Comparison of ENCODE assay signal across 8 cellular contexts in the genomic region with DNA sequence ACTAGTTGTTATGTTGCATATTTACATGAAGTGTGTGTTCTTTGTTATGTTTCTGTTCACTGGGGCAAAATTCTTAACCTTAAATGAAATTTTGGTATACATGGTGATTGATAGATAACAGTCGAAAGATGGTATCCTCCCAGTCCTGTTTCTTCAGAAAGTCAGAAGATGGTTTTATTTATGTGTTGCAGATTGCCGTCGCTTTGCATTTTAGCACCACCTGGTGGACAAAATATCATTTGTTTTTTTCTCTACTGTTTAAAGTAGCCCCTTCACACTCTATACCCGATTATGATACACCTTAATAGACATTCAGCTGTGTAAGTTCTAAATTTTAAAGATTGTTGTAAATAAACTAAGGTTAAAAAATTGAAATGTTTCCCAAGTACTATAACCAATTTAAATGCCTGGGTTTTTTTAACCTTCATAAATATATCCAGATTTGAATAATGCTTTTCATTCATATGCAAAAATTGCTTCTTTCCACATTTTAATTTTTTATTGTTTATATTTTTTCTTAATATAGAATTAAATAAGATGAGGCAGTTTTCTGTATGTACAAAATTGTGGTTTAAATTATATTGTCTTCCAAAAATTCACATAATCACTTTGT.
A peak's percentile ranks its signal among the peaks of the same experiment; 100 is the strongest.
DNase-seq lines count a peak whose midpoint lies in the region; FAIRE-seq and TF ChIP-seq lines count a peak whose summit lies in the region.

No MANE protein-coding gene starts in this region.

- TF ChIP-seq CTCF in Peyer's patch (IDR thresholded peaks at IDR 0.05): peak; percentile 50 to 78 (median 64)
- peak; percentile 91 for TF ChIP-seq CTCF in chondrocyte (IDR thresholded peaks at IDR 0.05)
- TF ChIP-seq CTCF in liver (IDR thresholded peaks at IDR 0.05; ENCODE audit: low read depth, low read length, missing input control): peak; percentile 64
- TF ChIP-seq CTCF in uterus (IDR thresholded peaks at IDR 0.05): peak; percentile 49 to 73 (median 56)

- peak overlapping the region; percentile 46; the same call in 1 of the 2 replicates for H3K4me3 ChIP-seq in ACC112 (ENCODE audit: low read depth, low read length)
- H3K4me3 ChIP-seq in Karpas-422 (ENCODE audit: low read length): no peak overlapping the region
- no peak overlapping the region for H3K4me3 ChIP-seq in Peyer's patch
- H3K4me3 ChIP-seq in liver (ENCODE audit: low read depth in 1 of 3, low read length in 3 of 3): no peak overlapping the region
- no peak overlapping the region for H3K4me3 ChIP-seq in uterus

- peaks cover 45% of the 10 kb centered on the region for H3K4me1 ChIP-seq in ACC112 (ENCODE audit: control insufficient read depth, insufficient read depth, low read length, unreplicated experiment)
- no peaks in the 10 kb centered on the region for H3K4me1 ChIP-seq in Karpas-422 (ENCODE audit: low read length)
- H3K4me1 ChIP-seq in Peyer's patch: peaks cover 0 to 3% (median 0%) of the 10 kb centered on the region in 4 donors
- peaks cover 0 to 5% (median 2%) of the 10 kb centered on the region in 4 donors for H3K4me1 ChIP-seq in liver (ENCODE audit: control insufficient read depth in 4 of 4, insufficient read depth in 4 of 4, low read length in 3 of 4)
- H3K4me1 ChIP-seq in uterus: no peaks in the 10 kb centered on the region

- H3K4me1 Mint-ChIP-seq in chondrocyte (ENCODE audit: low read depth): peaks cover 41% of the 10 kb centered on the region

- FAIRE-seq in H54 (lab: Jason Lieb, UNC): peak; percentile 88

- no peak overlapping the region for H3K9ac ChIP-seq in Karpas-422 (ENCODE audit: low read length)
- no peak overlapping the region for H3K9ac ChIP-seq in liver (ENCODE audit: low read depth in 1 of 2, low read length in 2 of 2)

- DNase-seq in GM03348 (ENCODE audit: low spot score) (peak; percentile 53), H54 (ENCODE audit: insufficient read length, low spot score) (no peak), Karpas-422 (peak; percentile 85), Peyer's patch (peak in 1 of 3 donors; percentile 49), chondrocyte (ENCODE audit: low spot score) (no peak), uterus (no peak)

- 1% methylated on average over 4 of the region's 4 CpGs for WGBS in liver

- H3K9me3 ChIP-seq in Karpas-422 (ENCODE audit: low read length) (no peaks in the 10 kb centered on the region), Peyer's patch (no peaks in the 10 kb centered on the region), liver (ENCODE audit: control insufficient read depth in 4 of 4, low read length in 3 of 4) (no peaks in the 10 kb centered on the region), uterus (no peaks in the 10 kb centered on the region)

- intact Hi-C loops in uterus (cut with DNase I; ENCODE audit: low total_unique reads): no loop called here

- no peak overlapping the region for H3K4me2 ChIP-seq in Karpas-422 (ENCODE audit: low read depth, low read length, poor library complexity, severe bottlenecking)

- H3K9me2 ChIP-seq in Karpas-422 (replicated peaks; ENCODE audit: insufficient read depth, low read length): no peaks in the 10 kb centered on the region

- no peak for TF ChIP-seq POLR2A in H54 (IDR thresholded peaks at IDR 0.05; ENCODE audit: low read depth, low read length)
- TF ChIP-seq POLR2A in Peyer's patch (IDR thresholded peaks at IDR 0.05): no peak
- no peak for TF ChIP-seq POLR2A in uterus (IDR thresholded peaks at IDR 0.05)

- H3K79me2 ChIP-seq in ACC112 (ENCODE audit: control insufficient read depth, insufficient read depth, low read length, unreplicated experiment) (peaks cover 56% of the 10 kb centered on the region), Karpas-422 (ENCODE audit: low read length) (no peaks in the 10 kb centered on the region)

- peaks cover 2% of the 10 kb centered on the region for H3K36me3 Mint-ChIP-seq in chondrocyte (ENCODE audit: low read depth)

- H4K20me1 ChIP-seq in Karpas-422 (ENCODE audit: insufficient read depth, low read depth, low read length): no peaks in the 10 kb centered on the region

- TF ChIP-seq RAD21 in liver (IDR thresholded peaks at IDR 0.05): peak; percentile 93 to 95

- H3K36me3 ChIP-seq in ACC112 (ENCODE audit: insufficient read depth, low read length) (no peaks in the 10 kb centered on the region), Karpas-422 (ENCODE audit: insufficient read depth, low read length) (no peaks in the 10 kb centered on the region), Peyer's patch (no peaks in the 10 kb centered on the region), liver (ENCODE audit: control insufficient read depth in 4 of 4, insufficient read depth in 3 of 4, low read depth in 1 of 4, low read length in 3 of 4) (no peaks in the 10 kb centered on the region), uterus (no peaks in the 10 kb centered on the region)

- no peak overlapping the region for H3K27ac ChIP-seq in ACC112 (ENCODE audit: low read depth, low read length)
- no peak overlapping the region for H3K27ac ChIP-seq in Karpas-422 (ENCODE audit: low read length)
- no peak overlapping the region for H3K27ac ChIP-seq in Peyer's patch
- H3K27ac ChIP-seq in liver (ENCODE audit: low read depth in 1 of 2, low read length in 2 of 2): no peak overlapping the region
- H3K27ac ChIP-seq in uterus: no peak overlapping the region

- no peaks in the 10 kb centered on the region for H3K9me3 Mint-ChIP-seq in chondrocyte (ENCODE audit: low read depth)

- H3K27me3 Mint-ChIP-seq in chondrocyte (ENCODE audit: low read depth): no peaks in the 10 kb centered on the region

- H3K27ac Mint-ChIP-seq in chondrocyte (ENCODE audit: unreplicated experiment): no peak overlapping the region

- H3K4me3 Mint-ChIP-seq in chondrocyte (ENCODE audit: unreplicated experiment): no peak overlapping the region

- H3K27me3 ChIP-seq in ACC112 (ENCODE audit: insufficient read depth, low read length): no peaks in the 10 kb centered on the region
- no peaks in the 10 kb centered on the region for H3K27me3 ChIP-seq in Karpas-422 (ENCODE audit: low read length)
- no peaks in the 10 kb centered on the region for H3K27me3 ChIP-seq in Peyer's patch
- no peaks in the 10 kb centered on the region for H3K27me3 ChIP-seq in liver (ENCODE audit: control insufficient read depth in 4 of 4, insufficient read depth in 4 of 4, low read length in 3 of 4)
- H3K27me3 ChIP-seq in uterus: no peaks in the 10 kb centered on the region

- H2AFZ ChIP-seq in ACC112 (ENCODE audit: low read length, unreplicated experiment) (no peak overlapping the region), Karpas-422 (ENCODE audit: low read length) (no peak overlapping the region)

TF ChIP-seq in liver, 16 proteins besides CTCF, POLR2A, EP300 and RAD21:
- TF ChIP-seq FOXA1 (IDR thresholded peaks at IDR 0.05): no peak
- TF ChIP-seq RXRA (IDR thresholded peaks at IDR 0.05): no peak
- TF ChIP-seq, protein P1, sequence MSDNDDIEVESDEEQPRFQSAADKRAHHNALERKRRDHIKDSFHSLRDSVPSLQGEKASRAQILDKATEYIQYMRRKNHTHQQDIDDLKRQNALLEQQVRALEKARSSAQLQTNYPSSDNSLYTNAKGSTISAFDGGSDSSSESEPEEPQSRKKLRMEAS (IDR thresholded peaks at IDR 0.05): no peak
- no peak for TF ChIP-seq JUND (IDR thresholded peaks at IDR 0.05)
- TF ChIP-seq SP1 (IDR thresholded peaks at IDR 0.05): no peak
- TF ChIP-seq, protein P2, sequence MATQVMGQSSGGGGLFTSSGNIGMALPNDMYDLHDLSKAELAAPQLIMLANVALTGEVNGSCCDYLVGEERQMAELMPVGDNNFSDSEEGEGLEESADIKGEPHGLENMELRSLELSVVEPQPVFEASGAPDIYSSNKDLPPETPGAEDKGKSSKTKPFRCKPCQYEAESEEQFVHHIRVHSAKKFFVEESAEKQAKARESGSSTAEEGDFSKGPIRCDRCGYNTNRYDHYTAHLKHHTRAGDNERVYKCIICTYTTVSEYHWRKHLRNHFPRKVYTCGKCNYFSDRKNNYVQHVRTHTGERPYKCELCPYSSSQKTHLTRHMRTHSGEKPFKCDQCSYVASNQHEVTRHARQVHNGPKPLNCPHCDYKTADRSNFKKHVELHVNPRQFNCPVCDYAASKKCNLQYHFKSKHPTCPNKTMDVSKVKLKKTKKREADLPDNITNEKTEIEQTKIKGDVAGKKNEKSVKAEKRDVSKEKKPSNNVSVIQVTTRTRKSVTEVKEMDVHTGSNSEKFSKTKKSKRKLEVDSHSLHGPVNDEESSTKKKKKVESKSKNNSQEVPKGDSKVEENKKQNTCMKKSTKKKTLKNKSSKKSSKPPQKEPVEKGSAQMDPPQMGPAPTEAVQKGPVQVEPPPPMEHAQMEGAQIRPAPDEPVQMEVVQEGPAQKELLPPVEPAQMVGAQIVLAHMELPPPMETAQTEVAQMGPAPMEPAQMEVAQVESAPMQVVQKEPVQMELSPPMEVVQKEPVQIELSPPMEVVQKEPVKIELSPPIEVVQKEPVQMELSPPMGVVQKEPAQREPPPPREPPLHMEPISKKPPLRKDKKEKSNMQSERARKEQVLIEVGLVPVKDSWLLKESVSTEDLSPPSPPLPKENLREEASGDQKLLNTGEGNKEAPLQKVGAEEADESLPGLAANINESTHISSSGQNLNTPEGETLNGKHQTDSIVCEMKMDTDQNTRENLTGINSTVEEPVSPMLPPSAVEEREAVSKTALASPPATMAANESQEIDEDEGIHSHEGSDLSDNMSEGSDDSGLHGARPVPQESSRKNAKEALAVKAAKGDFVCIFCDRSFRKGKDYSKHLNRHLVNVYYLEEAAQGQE (IDR thresholded peaks at IDR 0.05): no peak
- no peak for TF ChIP-seq TAF1 (conservative IDR thresholded peaks at IDR 0.05)
- TF ChIP-seq NR2F2 (IDR thresholded peaks at IDR 0.05): no peak

Comparison
In these comparisons a context has a peak if more than half of its experiments do, and no peak if none do; other contexts are left out.
1. DNase-seq: peak in GM03348 (single experiment) and Karpas-422 (single experiment); none in H54 (single experiment), chondrocyte (single experiment) and uterus (0 of 2).
2. Peak in every context shown above with its lines, with median percentiles within 50 percentile points of each other: CTCF ChIP-seq.